ENCODE assay signal across 11 cellular contexts in the genomic region with DNA sequence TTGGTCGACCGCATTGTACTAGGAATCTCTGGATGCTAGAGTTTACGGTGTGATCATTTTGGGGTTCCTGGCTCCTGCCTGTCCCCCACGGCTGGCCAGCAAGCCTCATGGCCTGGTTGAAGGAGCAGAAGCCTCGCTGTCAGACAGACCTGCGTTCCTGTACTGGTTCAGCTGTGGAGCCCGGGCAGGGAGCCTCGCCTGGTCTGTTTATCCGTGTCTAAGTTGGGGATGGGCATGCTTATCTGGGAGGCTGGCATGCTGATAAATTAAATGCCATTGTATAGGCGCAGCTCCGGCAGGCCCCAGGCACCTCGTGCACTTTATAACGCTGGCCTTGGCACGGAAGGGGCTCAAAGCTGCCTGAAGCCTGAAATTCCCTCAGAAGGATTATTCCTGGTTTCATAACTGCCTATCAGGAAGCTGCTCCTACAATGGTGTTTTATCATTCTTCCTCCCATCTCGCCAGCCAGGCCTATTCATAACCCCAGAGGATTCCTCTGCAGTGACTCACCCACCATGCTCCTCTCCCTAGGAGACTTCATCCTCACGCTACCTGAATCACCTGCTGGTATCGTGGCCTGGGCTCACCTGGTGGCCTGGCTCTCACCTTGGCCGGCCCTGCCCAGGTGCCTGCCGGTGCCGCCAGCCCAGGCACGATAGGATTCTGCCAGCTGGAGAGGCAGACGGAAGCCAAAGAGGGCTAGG.
DNase-seq lines count a peak whose midpoint lies in the region; ATAC-seq and TF ChIP-seq lines count a peak whose summit lies in the region.
"Had no signal": no experiment of that assay in that cellular context is flagged by ENCODE, and none has a peak within 500 bp of the region (broad histone marks: within the 10 kb centered on the region; RNA-seq: fewer than 3 reads in every experiment).

No MANE protein-coding gene starts in this region.

- H3K4me3 ChIP-seq in hepatocyte (no peak overlapping the region), smooth muscle cell (no peak overlapping the region), A673 (ENCODE audit: low read depth, low read length, poor library complexity, severe bottlenecking) (no peak overlapping the region)
- H3K4me3 ChIP-seq: gastroesophageal sphincter had no signal

- peaks cover 15% of the 10 kb centered on the region for H3K4me1 ChIP-seq in hepatocyte (ENCODE audit: insufficient read depth)
- no peaks in the 10 kb centered on the region for H3K4me1 ChIP-seq in smooth muscle cell (ENCODE audit: low read depth)
- no peaks in the 10 kb centered on the region for H3K4me1 ChIP-seq in A673 (ENCODE audit: insufficient read depth, low read length, poor library complexity, severe bottlenecking)

- H3K27me3 ChIP-seq in hepatocyte (no peaks in the 10 kb centered on the region), smooth muscle cell (ENCODE audit: low read depth) (no peaks in the 10 kb centered on the region), A673 (replicated peaks; ENCODE audit: insufficient read depth, low read depth, low read length, poor library complexity) (no peaks in the 10 kb centered on the region)
- H3K27me3 ChIP-seq: gastroesophageal sphincter had no signal

- intact Hi-C loops in A673 (cut with micrococcal nuclease; ENCODE audit: unreplicated experiment), result no loop called here

- POLR2A ChIA-PET in A673 (lab: Charles Lee; ENCODE audit: low non-redundant PET), result no interaction called here
- POLR2A ChIA-PET in GM10248 (lab: Yijun Ruan, JAX), result no interaction called here

- H2AFZ ChIP-seq in hepatocyte, result no peak overlapping the region
- H2AFZ ChIP-seq in smooth muscle cell (ENCODE audit: low read depth), result no peak overlapping the region

- no peak for TF ChIP-seq CTCF in hepatocyte (IDR thresholded peaks at IDR 0.05; ENCODE audit: poor library complexity)
- no peak for TF ChIP-seq CTCF in smooth muscle cell (IDR thresholded peaks at IDR 0.05; ENCODE audit: borderline replicate concordance, insufficient read depth, poor library complexity, severe bottlenecking)
- TF ChIP-seq CTCF in A673 (conservative IDR thresholded peaks at IDR 0.05; ENCODE audit: low read depth, low read length), result no peak
- no peak for TF ChIP-seq CTCF in GM10248 (IDR thresholded peaks at IDR 0.05; ENCODE audit: control extremely low read depth, extremely low read depth, low read depth, missing control alignments)

- no peaks in the 10 kb centered on the region for H3K79me2 ChIP-seq in hepatocyte
- no peaks in the 10 kb centered on the region for H3K79me2 ChIP-seq in smooth muscle cell (ENCODE audit: low read depth)

- no peak for ATAC-seq in HG03025 (IDR thresholded peaks at IDR 0.05; ENCODE audit: low FRiP score, unreplicated experiment)
- ATAC-seq: gastroesophageal sphincter; stimulated activated memory B cell treated with anti-CD40 and anti-IgM and Interleukin-4, amounts not matched to agents 10 μg/mL and 1 μg/mL and 100 μg/mL, for 72 hours had no signal

- BruUV-seq in A673 (replicated peaks; lab: Mats Ljungman, UMichigan), result no TSS peak

- CTCF ChIA-PET in A673 (lab: Charles Lee), result no interaction called here
- CTCF ChIA-PET in GM10248 (lab: Yijun Ruan, JAX), result interaction anchor here (0.8 kb wide), 1 partner anchor 31 kb away, joined by 3 read pairs; no protein-coding TSS in a partner anchor

- 71% methylated on average over 22 of the region's 22 CpGs for WGBS in hepatocyte (ENCODE audit: low lambda C conversion rate, missing lambda C conversion rate)
- WGBS in smooth muscle cell (ENCODE audit: low lambda C conversion rate), result 61% methylated on average over 22 of the region's 22 CpGs

- H3K9me3 ChIP-seq in hepatocyte (ENCODE audit: low read depth) (no peaks in the 10 kb centered on the region), smooth muscle cell (replicated peaks; ENCODE audit: low read depth) (no peaks in the 10 kb centered on the region), A673 (ENCODE audit: low read depth, low read length, poor library complexity, severe bottlenecking) (no peaks in the 10 kb centered on the region)
- H3K9me3 ChIP-seq: gastroesophageal sphincter had no signal

- no peaks in the 10 kb centered on the region for H3K9me2 ChIP-seq in hepatocyte (replicated peaks; ENCODE audit: insufficient read depth)

- DNase-seq in HCEC 1CT (peak; percentile 79), T1000 (lab: John Stamatoyannopoulos, UW) (peak; percentile 82), hepatocyte (ENCODE audit: low spot score) (peak; percentile 88), smooth muscle cell (lab: John Stamatoyannopoulos, UW; ENCODE audit: unreplicated experiment) (no peak), A673 (ENCODE audit: low spot score) (no peak), GM10248 (ENCODE audit: extremely low spot score) (no peak), NCI-H1105 (lab: John Stamatoyannopoulos, UW) (no peak)
- DNase-seq: NCI-H1048 had no signal

- no peaks in the 10 kb centered on the region for H3F3A ChIP-seq in smooth muscle cell (ENCODE audit: low read depth)

- no peaks in the 10 kb centered on the region for H3K36me3 ChIP-seq in hepatocyte (replicated peaks; ENCODE audit: insufficient read depth, low read depth)
- H3K36me3 ChIP-seq in smooth muscle cell (ENCODE audit: low read depth), result no peaks in the 10 kb centered on the region
- H3K36me3 ChIP-seq in A673 (ENCODE audit: insufficient read depth, low read length, poor library complexity, severe bottlenecking), result no peaks in the 10 kb centered on the region
- H3K36me3 ChIP-seq: gastroesophageal sphincter had no signal

- peak overlapping the region; percentile 76 for H3K9ac ChIP-seq in smooth muscle cell (ENCODE audit: low read depth)

- H3K27ac ChIP-seq in hepatocyte, result peak overlapping the region; percentile 88
- H3K27ac ChIP-seq in smooth muscle cell (ENCODE audit: low read depth), result peak overlapping the region; percentile 80
- H3K27ac ChIP-seq in A673 (ENCODE audit: low read depth, low read length, poor library complexity, severe bottlenecking), result no peak overlapping the region

- H3K4me2 ChIP-seq in hepatocyte, result no peak overlapping the region
- H3K4me2 ChIP-seq in smooth muscle cell, result peak overlapping the region; percentile 17

- H4K20me1 ChIP-seq in hepatocyte (ENCODE audit: insufficient read depth, poor library complexity, severe bottlenecking) (no peaks in the 10 kb centered on the region), smooth muscle cell (ENCODE audit: low read depth) (no peaks in the 10 kb centered on the region)

Comparison
In these comparisons a context has a peak if more than half of its experiments do, and no peak if none do; other contexts are left out.
1. DNase-seq: peak in HCEC 1CT (single experiment), T1000 (single experiment) and hepatocyte (single experiment); none in smooth muscle cell (single experiment), A673 (single experiment), GM10248 (single experiment) and NCI-H1105 (single experiment).